1 cellular context compared by ENCODE assay signal in the genomic region with DNA sequence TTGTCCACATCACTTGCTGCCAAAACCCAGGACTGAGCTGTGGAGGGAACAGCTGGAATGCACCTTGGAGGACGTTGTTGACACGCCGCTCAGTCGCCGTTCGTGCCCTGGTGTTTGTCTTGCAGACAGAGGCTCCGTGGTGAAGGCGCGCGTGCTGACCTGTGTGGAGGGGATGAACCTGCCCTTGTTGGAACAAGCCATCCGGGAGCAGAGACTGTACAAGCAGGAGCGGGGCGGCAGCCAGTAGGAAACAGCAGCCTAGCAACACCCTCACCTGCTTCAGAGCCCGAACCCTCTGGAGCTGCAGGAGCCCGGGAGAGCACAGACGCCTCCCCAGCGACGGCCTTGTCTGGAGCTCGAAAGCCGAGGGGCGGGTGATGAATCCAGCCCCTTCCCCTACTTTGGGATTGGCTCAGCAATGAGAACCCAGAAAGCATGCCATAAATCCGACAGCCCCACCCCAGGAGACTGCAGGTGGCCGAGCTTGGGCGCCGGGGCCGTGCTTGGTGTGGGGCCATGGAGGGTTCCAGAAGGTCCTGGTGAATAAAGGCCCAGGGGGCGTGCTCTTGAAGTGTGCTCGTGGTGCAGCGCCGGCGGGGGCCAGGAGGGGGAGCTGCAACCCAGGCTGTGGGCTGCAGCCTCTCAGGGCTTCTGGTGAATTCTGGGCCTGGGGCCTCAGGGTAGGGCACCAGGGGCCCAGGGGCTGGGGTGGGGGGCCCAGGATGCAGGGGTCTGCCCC.
TF ChIP-seq lines count a peak whose summit lies in the region.

No MANE protein-coding gene starts in this region.

TF ChIP-seq in HepG2, 621 proteins besides CTCF, POLR2A, EP300 and RAD21 (continued from another document and continues in another):
- TF ChIP-seq, protein P1, sequence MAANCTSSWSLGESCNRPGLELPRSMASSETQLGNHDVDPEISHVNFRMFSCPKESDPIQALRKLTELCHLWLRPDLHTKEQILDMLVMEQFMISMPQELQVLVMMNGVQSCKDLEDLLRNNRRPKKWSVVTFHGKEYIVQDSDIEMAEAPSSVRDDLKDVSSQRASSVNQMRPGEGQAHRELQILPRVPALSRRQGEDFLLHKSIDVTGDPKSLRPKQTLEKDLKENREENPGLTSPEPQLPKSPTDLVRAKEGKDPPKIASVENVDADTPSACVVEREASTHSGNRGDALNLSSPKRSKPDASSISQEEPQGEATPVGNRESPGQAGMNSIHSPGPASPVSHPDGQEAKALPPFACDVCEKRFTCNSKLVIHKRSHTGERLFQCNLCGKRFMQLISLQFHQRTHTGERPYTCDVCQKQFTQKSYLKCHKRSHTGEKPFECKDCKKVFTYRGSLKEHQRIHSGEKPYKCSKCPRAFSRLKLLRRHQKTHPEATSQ (CRISPR knock-in tag; IDR thresholded peaks at IDR 0.05; ENCODE audit: borderline replicate concordance) = no peak
- TF ChIP-seq ZNF737 (CRISPR knock-in tag; IDR thresholded peaks at IDR 0.05; ENCODE audit: borderline replicate concordance) = no peak
- no peak for TF ChIP-seq TAF15 (IDR thresholded peaks at IDR 0.05; ENCODE audit: low read depth, low read length, poor library complexity, severe bottlenecking)
- TF ChIP-seq ZIK1 (CRISPR knock-in tag; IDR thresholded peaks at IDR 0.05; ENCODE audit: borderline replicate concordance, low read depth) = no peak; the same call in 1 of the 2 replicates
- 0 out of 2 replicates have a peak, but pooled peaks have one; percentile 37 for TF ChIP-seq NFATC3 (CRISPR knock-in tag; IDR thresholded peaks at IDR 0.05)
- TF ChIP-seq CREM (IDR thresholded peaks at IDR 0.05) = no peak; the same call in 1 of the 2 replicates
- no peak for TF ChIP-seq CREM (CRISPR knock-in tag; IDR thresholded peaks at IDR 0.05)
- no peak for TF ChIP-seq ZNF230 (CRISPR knock-in tag; IDR thresholded peaks at IDR 0.05)
- TF ChIP-seq, protein P2, sequence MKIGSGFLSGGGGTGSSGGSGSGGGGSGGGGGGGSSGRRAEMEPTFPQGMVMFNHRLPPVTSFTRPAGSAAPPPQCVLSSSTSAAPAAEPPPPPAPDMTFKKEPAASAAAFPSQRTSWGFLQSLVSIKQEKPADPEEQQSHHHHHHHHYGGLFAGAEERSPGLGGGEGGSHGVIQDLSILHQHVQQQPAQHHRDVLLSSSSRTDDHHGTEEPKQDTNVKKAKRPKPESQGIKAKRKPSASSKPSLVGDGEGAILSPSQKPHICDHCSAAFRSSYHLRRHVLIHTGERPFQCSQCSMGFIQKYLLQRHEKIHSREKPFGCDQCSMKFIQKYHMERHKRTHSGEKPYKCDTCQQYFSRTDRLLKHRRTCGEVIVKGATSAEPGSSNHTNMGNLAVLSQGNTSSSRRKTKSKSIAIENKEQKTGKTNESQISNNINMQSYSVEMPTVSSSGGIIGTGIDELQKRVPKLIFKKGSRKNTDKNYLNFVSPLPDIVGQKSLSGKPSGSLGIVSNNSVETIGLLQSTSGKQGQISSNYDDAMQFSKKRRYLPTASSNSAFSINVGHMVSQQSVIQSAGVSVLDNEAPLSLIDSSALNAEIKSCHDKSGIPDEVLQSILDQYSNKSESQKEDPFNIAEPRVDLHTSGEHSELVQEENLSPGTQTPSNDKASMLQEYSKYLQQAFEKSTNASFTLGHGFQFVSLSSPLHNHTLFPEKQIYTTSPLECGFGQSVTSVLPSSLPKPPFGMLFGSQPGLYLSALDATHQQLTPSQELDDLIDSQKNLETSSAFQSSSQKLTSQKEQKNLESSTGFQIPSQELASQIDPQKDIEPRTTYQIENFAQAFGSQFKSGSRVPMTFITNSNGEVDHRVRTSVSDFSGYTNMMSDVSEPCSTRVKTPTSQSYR (CRISPR knock-in tag; IDR thresholded peaks at IDR 0.05; ENCODE audit: borderline replicate concordance) = no peak
- TF ChIP-seq PHF20 (CRISPR knock-in tag; IDR thresholded peaks at IDR 0.05) = no peak
- 0 out of 2 replicates have a peak, but pooled peaks have one; percentile 22 for TF ChIP-seq DMAP1 (CRISPR knock-in tag; IDR thresholded peaks at IDR 0.05)
- TF ChIP-seq, protein P3, sequence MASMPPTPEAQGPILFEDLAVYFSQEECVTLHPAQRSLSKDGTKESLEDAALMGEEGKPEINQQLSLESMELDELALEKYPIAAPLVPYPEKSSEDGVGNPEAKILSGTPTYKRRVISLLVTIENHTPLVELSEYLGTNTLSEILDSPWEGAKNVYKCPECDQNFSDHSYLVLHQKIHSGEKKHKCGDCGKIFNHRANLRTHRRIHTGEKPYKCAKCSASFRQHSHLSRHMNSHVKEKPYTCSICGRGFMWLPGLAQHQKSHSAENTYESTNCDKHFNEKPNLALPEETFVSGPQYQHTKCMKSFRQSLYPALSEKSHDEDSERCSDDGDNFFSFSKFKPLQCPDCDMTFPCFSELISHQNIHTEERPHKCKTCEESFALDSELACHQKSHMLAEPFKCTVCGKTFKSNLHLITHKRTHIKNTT (CRISPR knock-in tag; IDR thresholded peaks at IDR 0.05) = no peak
- TF ChIP-seq ZNF841 (CRISPR knock-in tag; IDR thresholded peaks at IDR 0.05; ENCODE audit: borderline replicate concordance) = no peak
- no peak for TF ChIP-seq ZSCAN31 (CRISPR knock-in tag; IDR thresholded peaks at IDR 0.05; ENCODE audit: low read depth)
- no peak for TF ChIP-seq ZNF570 (CRISPR knock-in tag; IDR thresholded peaks at IDR 0.05; ENCODE audit: borderline replicate concordance)
- TF ChIP-seq, protein P4, sequence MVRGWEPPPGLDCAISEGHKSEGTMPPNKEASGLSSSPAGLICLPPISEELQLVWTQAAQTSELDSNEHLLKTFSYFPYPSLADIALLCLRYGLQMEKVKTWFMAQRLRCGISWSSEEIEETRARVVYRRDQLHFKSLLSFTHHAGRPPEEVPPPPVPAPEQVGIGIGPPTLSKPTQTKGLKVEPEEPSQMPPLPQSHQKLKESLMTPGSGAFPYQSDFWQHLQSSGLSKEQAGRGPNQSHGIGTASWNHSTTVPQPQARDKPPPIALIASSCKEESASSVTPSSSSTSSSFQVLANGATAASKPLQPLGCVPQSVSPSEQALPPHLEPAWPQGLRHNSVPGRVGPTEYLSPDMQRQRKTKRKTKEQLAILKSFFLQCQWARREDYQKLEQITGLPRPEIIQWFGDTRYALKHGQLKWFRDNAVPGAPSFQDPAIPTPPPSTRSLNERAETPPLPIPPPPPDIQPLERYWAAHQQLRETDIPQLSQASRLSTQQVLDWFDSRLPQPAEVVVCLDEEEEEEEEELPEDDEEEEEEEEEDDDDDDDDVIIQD (CRISPR knock-in tag; IDR thresholded peaks at IDR 0.05; ENCODE audit: low read depth) = no peak
- TF ChIP-seq, protein P5, sequence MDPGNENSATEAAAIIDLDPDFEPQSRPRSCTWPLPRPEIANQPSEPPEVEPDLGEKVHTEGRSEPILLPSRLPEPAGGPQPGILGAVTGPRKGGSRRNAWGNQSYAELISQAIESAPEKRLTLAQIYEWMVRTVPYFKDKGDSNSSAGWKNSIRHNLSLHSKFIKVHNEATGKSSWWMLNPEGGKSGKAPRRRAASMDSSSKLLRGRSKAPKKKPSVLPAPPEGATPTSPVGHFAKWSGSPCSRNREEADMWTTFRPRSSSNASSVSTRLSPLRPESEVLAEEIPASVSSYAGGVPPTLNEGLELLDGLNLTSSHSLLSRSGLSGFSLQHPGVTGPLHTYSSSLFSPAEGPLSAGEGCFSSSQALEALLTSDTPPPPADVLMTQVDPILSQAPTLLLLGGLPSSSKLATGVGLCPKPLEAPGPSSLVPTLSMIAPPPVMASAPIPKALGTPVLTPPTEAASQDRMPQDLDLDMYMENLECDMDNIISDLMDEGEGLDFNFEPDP (CRISPR knock-in tag; conservative IDR thresholded peaks at IDR 0.05) = peak; percentile 83; the same call in 1 of the 2 replicates
- peak; percentile 60; the same call in 1 of the 2 replicates for TF ChIP-seq FOXO1 (CRISPR knock-in tag; IDR thresholded peaks at IDR 0.05)
- no peak for TF ChIP-seq SMAD9 (CRISPR knock-in tag; IDR thresholded peaks at IDR 0.05)
- TF ChIP-seq, protein P6, sequence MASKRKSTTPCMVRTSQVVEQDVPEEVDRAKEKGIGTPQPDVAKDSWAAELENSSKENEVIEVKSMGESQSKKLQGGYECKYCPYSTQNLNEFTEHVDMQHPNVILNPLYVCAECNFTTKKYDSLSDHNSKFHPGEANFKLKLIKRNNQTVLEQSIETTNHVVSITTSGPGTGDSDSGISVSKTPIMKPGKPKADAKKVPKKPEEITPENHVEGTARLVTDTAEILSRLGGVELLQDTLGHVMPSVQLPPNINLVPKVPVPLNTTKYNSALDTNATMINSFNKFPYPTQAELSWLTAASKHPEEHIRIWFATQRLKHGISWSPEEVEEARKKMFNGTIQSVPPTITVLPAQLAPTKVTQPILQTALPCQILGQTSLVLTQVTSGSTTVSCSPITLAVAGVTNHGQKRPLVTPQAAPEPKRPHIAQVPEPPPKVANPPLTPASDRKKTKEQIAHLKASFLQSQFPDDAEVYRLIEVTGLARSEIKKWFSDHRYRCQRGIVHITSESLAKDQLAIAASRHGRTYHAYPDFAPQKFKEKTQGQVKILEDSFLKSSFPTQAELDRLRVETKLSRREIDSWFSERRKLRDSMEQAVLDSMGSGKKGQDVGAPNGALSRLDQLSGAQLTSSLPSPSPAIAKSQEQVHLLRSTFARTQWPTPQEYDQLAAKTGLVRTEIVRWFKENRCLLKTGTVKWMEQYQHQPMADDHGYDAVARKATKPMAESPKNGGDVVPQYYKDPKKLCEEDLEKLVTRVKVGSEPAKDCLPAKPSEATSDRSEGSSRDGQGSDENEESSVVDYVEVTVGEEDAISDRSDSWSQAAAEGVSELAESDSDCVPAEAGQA (IDR thresholded peaks at IDR 0.05; ENCODE audit: low read depth) = 0 out of 2 replicates have a peak, but pooled peaks have one; percentile 14
- TF ChIP-seq, protein P6 (CRISPR knock-in tag; IDR thresholded peaks at IDR 0.05; ENCODE audit: borderline replicate concordance) = no peak
- TF ChIP-seq, protein P7, sequence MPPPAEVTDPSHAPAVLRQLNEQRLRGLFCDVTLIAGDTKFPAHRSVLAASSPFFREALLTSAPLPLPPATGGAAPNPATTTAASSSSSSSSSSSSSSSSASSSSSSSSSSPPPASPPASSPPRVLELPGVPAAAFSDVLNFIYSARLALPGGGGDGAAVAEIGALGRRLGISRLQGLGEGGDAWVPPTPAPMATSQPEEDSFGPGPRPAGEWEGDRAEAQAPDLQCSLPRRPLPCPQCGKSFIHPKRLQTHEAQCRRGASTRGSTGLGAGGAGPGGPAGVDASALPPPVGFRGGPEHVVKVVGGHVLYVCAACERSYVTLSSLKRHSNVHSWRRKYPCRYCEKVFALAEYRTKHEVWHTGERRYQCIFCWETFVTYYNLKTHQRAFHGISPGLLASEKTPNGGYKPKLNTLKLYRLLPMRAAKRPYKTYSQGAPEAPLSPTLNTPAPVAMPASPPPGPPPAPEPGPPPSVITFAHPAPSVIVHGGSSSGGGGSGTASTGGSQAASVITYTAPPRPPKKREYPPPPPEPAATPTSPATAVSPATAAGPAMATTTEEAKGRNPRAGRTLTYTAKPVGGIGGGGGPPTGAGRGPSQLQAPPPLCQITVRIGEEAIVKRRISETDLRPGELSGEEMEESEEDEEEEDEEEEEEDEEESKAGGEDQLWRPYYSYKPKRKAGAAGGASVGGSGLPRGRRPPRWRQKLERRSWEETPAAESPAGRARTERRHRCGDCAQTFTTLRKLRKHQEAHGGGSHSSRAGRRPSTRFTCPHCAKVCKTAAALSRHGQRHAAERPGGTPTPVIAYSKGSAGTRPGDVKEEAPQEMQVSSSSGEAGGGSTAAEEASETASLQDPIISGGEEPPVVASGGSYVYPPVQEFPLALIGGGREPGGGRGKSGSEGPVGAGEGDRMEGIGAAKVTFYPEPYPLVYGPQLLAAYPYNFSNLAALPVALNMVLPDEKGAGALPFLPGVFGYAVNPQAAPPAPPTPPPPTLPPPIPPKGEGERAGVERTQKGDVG (CRISPR knock-in tag; IDR thresholded peaks at IDR 0.05; ENCODE audit: borderline replicate concordance) = peak; percentile 89; the same call in 1 of the 2 replicates
- TF ChIP-seq ZSCAN30 (CRISPR knock-in tag; IDR thresholded peaks at IDR 0.05) = no peak
- TF ChIP-seq, protein P8, sequence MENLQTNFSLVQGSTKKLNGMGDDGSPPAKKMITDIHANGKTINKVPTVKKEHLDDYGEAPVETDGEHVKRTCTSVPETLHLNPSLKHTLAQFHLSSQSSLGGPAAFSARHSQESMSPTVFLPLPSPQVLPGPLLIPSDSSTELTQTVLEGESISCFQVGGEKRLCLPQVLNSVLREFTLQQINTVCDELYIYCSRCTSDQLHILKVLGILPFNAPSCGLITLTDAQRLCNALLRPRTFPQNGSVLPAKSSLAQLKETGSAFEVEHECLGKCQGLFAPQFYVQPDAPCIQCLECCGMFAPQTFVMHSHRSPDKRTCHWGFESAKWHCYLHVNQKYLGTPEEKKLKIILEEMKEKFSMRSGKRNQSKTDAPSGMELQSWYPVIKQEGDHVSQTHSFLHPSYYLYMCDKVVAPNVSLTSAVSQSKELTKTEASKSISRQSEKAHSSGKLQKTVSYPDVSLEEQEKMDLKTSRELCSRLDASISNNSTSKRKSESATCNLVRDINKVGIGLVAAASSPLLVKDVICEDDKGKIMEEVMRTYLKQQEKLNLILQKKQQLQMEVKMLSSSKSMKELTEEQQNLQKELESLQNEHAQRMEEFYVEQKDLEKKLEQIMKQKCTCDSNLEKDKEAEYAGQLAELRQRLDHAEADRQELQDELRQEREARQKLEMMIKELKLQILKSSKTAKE (CRISPR knock-in tag; IDR thresholded peaks at IDR 0.05; ENCODE audit: borderline replicate concordance) = peak; percentile 80
- no peak; the same call in 1 of the 2 replicates for TF ChIP-seq GABPB1 (CRISPR knock-in tag; IDR thresholded peaks at IDR 0.05)
- no peak for TF ChIP-seq ATAD3A (CRISPR knock-in tag; IDR thresholded peaks at IDR 0.05)
- no peak for TF ChIP-seq AHR (CRISPR knock-in tag; IDR thresholded peaks at IDR 0.05)
- TF ChIP-seq PCBP2 (optimal IDR thresholded peaks at IDR 0.05; ENCODE audit: low read depth, low read length, poor library complexity, severe bottlenecking) = no peak
